Comparison of ENCODE assay signal across 24 cellular contexts in the genomic region with DNA sequence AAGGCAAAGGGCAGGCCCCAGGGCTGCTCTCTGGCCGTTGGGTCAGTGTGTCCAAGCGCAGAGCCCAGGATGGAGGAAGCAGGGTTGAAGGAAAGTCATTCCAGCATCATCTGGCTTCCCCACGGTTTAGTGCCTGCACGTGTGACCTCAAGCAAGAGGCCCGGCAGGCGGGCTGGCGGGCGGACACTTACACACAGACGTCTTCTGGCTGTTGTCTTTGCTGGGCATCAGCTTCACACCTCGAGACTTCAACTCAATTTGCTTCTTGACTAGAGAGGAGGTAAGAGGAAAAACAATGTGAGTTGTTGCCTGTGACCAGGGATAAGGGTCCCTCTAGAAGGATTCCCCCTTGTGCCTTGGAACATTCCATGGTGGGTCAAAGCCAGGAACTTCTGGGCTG. TPM values are rescaled to one million over a fixed set of nuclear protein-coding genes. Genes with fewer than 3 reads are reported as not detected.
A peak's percentile ranks its signal among the peaks of the same experiment; 100 is the strongest.
DNase-seq lines count a peak whose midpoint lies in the region; ATAC-seq and TF ChIP-seq lines count a peak whose summit lies in the region.
"Had no signal": no experiment of that assay in that cellular context is flagged by ENCODE, and none has a peak within 500 bp of the region (broad histone marks: within the 10 kb centered on the region; RNA-seq: fewer than 3 reads in every experiment).

No MANE protein-coding gene starts in this region.

- H3K27ac ChIP-seq in right atrium auricular region, result no peak overlapping the region
- H3K27ac ChIP-seq in heart left ventricle, result no peak overlapping the region
- no peak overlapping the region for H3K27ac ChIP-seq in lung (ENCODE audit: low read depth in 1 of 2, low read length in 1 of 2)
- no peak overlapping the region for H3K27ac ChIP-seq in vagina
- H3K27ac ChIP-seq: A549; BLaER1 treated with 17β-estradiol and CSF1 and Interleukin-3, amounts not matched to agents 10 nM and 100 nM; GM23248 had no signal

- H3K4me1 ChIP-seq in right atrium auricular region (no peaks in the 10 kb centered on the region), heart left ventricle (no peaks in the 10 kb centered on the region), lung (ENCODE audit: control insufficient read depth in 2 of 2, insufficient read depth in 2 of 2, low read length in 2 of 2) (no peaks in the 10 kb centered on the region), vagina (no peaks in the 10 kb centered on the region)
- H3K4me1 ChIP-seq: A549; BE2C; BLaER1 treated with 17β-estradiol and CSF1 and Interleukin-3, amounts not matched to agents 10 nM and 100 nM had no signal

- DNase-seq in right atrium auricular region (ENCODE audit: low spot score) (peak; percentile 21), heart left ventricle (no peak), lung (ENCODE audit: low spot score) (peak; percentile 21), vagina (ENCODE audit: extremely low spot score in 2 of 2) (peak; percentile 56 to 87), cortex of kidney (lab: John Stamatoyannopoulos, UW) (no peak)
- DNase-seq: 8988T; ACHN; AML-193; BE2C; CD4-positive, alpha-beta T cell; CD8-positive, alpha-beta memory T cell; DMS 273 treated with DMSO at 0.1 percent for 48 hours; DMS79; EL; GDM1; GM23248; HCEC 1CT had no signal

- H3K4me3 ChIP-seq in right atrium auricular region (no peak overlapping the region), heart left ventricle (no peak overlapping the region), lung (no peak overlapping the region), vagina (no peak overlapping the region)
- H3K4me3 ChIP-seq: A549; BLaER1 treated with 17β-estradiol and CSF1 and Interleukin-3, amounts not matched to agents 10 nM and 100 nM; GM12878; GM23248 had no signal

- H3K9me3 ChIP-seq in right atrium auricular region (no peaks in the 10 kb centered on the region), heart left ventricle (no peaks in the 10 kb centered on the region), lung (ENCODE audit: control insufficient read depth in 2 of 2, insufficient read depth in 1 of 2, low read length in 1 of 2) (no peaks in the 10 kb centered on the region), vagina (no peaks in the 10 kb centered on the region)
- H3K9me3 ChIP-seq: A549, BE2C had no signal

- H3K36me3 ChIP-seq in right atrium auricular region (no peaks in the 10 kb centered on the region), heart left ventricle (no peaks in the 10 kb centered on the region), lung (ENCODE audit: control insufficient read depth in 2 of 2, insufficient read depth in 2 of 2, low read length in 2 of 2) (no peaks in the 10 kb centered on the region), vagina (no peaks in the 10 kb centered on the region)
- H3K36me3 ChIP-seq: BE2C; BLaER1 treated with 17β-estradiol and CSF1 and Interleukin-3, amounts not matched to agents 10 nM and 100 nM had no signal

- no peak for TF ChIP-seq CTCF in right atrium auricular region (IDR thresholded peaks at IDR 0.05)
- TF ChIP-seq CTCF in heart left ventricle (IDR thresholded peaks at IDR 0.05), result no peak
- no peak for TF ChIP-seq CTCF in lung (IDR thresholded peaks at IDR 0.05; ENCODE audit: control extremely low read depth, extremely low read depth)
- no peak for TF ChIP-seq CTCF in vagina (IDR thresholded peaks at IDR 0.05)

- TF ChIP-seq POLR2A in heart left ventricle (IDR thresholded peaks at IDR 0.05), result no peak
- TF ChIP-seq POLR2A in vagina (IDR thresholded peaks at IDR 0.05), result no peak

- intact Hi-C loops in heart left ventricle (cut with DNase I), result no loop called here
- intact Hi-C loops in vagina (cut with DNase I), result loop anchor here (5.0 kb wide), 1 partner anchor 918 kb away; no protein-coding TSS in a partner anchor

- ATAC-seq in heart left ventricle (no peak), lung (ENCODE audit: insufficient read depth, low FRiP score) (no peak), HG03175 (IDR thresholded peaks at IDR 0.05; ENCODE audit: unreplicated experiment) (no peak)
- ATAC-seq: A549, GM12878 had no signal

- WGBS in heart left ventricle, 4 donors, result 76 to 81% (median 78%) methylated on average over 10 of the region's 10 CpGs
- 84% methylated on average over 10 of the region's 10 CpGs for WGBS in lung, 2 donors

- H3K27me3 ChIP-seq in right atrium auricular region (no peaks in the 10 kb centered on the region), heart left ventricle (peaks cover 0 to 6% (median 0%) of the 10 kb centered on the region in 9 donors), lung (ENCODE audit: control insufficient read depth, insufficient read depth) (no peaks in the 10 kb centered on the region), vagina (no peaks in the 10 kb centered on the region)
- H3K27me3 ChIP-seq: BE2C; BLaER1 treated with 17β-estradiol and CSF1 and Interleukin-3, amounts not matched to agents 10 nM and 100 nM had no signal

RNA-seq across cellular contexts. Expression of gene HMGB4, which starts 38.4 kb away (rescaled TPM):
- total RNA-seq in right atrium auricular region (not detected), heart left ventricle (not detected), lung (not detected), vagina (not detected)
- polyA plus RNA-seq in heart left ventricle (not detected), lung (not detected)
- total RNA-seq: CD4-positive, alpha-beta T cell; CD8-positive, alpha-beta memory T cell; GM12878; GM23248; H1; H7 had no signal
- polyA plus RNA-seq: A549; CD14-positive monocyte; CD8-positive, alpha-beta memory T cell; GM12878; GM23248; H1 had no signal

Comparison
In these comparisons a context has a peak if more than half of its experiments do, and no peak if none do; other contexts are left out.
1. DNase-seq: peak in right atrium auricular region (single experiment), lung (single experiment) and vagina (2 of 2); none in heart left ventricle (0 of 5) and cortex of kidney (single experiment).